In the genomic region with DNA sequence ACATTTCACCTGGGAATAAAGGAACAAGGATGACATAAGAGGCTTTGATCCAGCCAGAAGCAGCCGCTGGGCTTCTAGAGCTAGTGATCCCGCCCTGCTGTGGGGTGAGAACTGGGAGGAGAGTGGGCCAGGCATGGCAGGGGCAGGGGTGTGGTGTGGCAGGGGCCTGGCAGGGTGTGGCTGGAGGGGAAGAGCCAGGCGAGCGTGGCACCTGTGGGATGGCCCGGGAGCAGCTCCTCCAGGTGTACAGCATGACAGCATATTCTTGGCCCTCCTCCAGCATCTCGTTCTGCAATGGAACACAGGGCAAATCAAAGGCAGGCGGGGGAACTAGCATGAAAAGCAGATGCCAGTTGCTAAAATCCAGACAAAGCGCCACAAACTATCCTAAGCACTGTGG, we compare ENCODE assay signal across 11 cellular contexts. TPM values are rescaled to one million over a fixed set of nuclear protein-coding genes. Genes with fewer than 3 reads are reported as not detected.
DNase-seq lines count a peak whose midpoint lies in the region; ATAC-seq lines count a peak whose summit lies in the region.
"Had no signal": no experiment of that assay in that cellular context is flagged by ENCODE, and none has a peak within 500 bp of the region (broad histone marks: within the 10 kb centered on the region; RNA-seq: fewer than 3 reads in every experiment).

No MANE protein-coding gene starts in this region.

- ATAC-seq in left lobe of liver (peak; percentile 39), GM18907 (IDR thresholded peaks at IDR 0.05; ENCODE audit: unreplicated experiment) (no peak), GM21367 (IDR thresholded peaks at IDR 0.05; ENCODE audit: unreplicated experiment) (no peak)

- DNase-seq in COR-L47 (lab: John Stamatoyannopoulos, UW) (peak; percentile 94), NCI-H187 (lab: John Stamatoyannopoulos, UW) (peak; percentile 51 to 54), RPMI8226 (peak; percentile 12), left lobe of liver (ENCODE audit: low spot score) (no peak), NCI-H1436 treated with DMSO at 0.1 percent for 48 hours (lab: John Stamatoyannopoulos, UW) (no peak)
- no peak for DNase-seq in stimulated activated CD4-positive, alpha-beta T cell treated with anti-CD3 and anti-CD28 coated beads, Interleukin-4, amount 100 ng/mL, for 4 hours
- DNase-seq: NCI-H526 treated with DMSO at 0.1 percent for 48 hours, SHP77 treated with DMSO at 0.1 percent for 48 hours, T-helper 9 cell had no signal

RNA-seq across cellular contexts. Expression of gene CYFIP1, which starts 35.5 kb away (rescaled TPM):
- total RNA-seq in left lobe of liver: 46.0 TPM

Comparison
In these comparisons a context has a peak if more than half of its experiments do, and no peak if none do; other contexts are left out.
1. DNase-seq: peak in COR-L47 (single experiment), NCI-H187 (2 of 2) and RPMI8226 (single experiment); none in left lobe of liver (single experiment), NCI-H1436 treated with DMSO at 0.1 percent for 48 hours (single experiment) and stimulated activated CD4-positive, alpha-beta T cell treated with anti-CD3 and anti-CD28 coated beads, Interleukin-4, amount 100 ng/mL, for 4 hours (0 of 2).